17 cellular contexts compared by ENCODE assay signal in the genomic region with DNA sequence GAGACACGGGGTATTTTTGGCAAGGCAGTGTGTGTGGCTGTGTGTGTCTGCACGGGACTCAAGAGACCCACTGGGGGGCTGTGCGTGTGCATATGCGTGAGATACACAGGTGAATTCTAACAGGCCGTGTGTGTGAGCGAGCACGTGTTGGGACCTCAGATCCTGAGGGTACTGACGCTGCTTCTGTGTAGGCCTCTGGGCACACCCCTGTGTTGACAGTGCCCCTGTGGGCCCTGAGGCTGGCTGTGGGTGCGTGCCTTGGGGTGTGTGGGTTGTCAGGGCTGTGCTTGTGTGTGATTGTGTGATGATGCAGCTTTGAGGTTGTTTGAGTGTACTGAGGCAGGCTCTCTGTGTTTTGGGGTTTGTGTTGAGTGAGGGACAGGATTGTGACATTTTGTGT. TPM values are rescaled to one million over a fixed set of nuclear protein-coding genes. Genes with fewer than 3 reads are reported as not detected.
A peak's percentile ranks its signal among the peaks of the same experiment; 100 is the strongest.
DNase-seq lines count a peak whose midpoint lies in the region; ATAC-seq and TF ChIP-seq lines count a peak whose summit lies in the region.
"Had no signal": no experiment of that assay in that cellular context is flagged by ENCODE, and none has a peak within 500 bp of the region (broad histone marks: within the 10 kb centered on the region; RNA-seq: fewer than 3 reads in every experiment).

No MANE protein-coding gene starts in this region.

- H3K27me3 Mint-ChIP-seq in T-helper 2 cell treated with Interferon-gamma antibody and Interleukin-4, amounts not matched to agents 5 μg/mL and 100 μg/mL, for 36 hours (ENCODE audit: low read depth): no peaks in the 10 kb centered on the region
- peaks cover 0 to 8% (median 3%) of the 10 kb centered on the region in 3 donors for H3K27me3 Mint-ChIP-seq in CD14-positive monocyte (ENCODE audit: low read depth in 3 of 3)
- no peaks in the 10 kb centered on the region for H3K27me3 Mint-ChIP-seq in activated CD8-positive, alpha-beta T cell treated with anti-CD3 and anti-CD28 coated beads for 36 hours
- no peaks in the 10 kb centered on the region for H3K27me3 Mint-ChIP-seq in effector memory CD8-positive, alpha-beta T cell

- POLR2A ChIA-PET in activated CD8-positive, alpha-beta T cell treated with anti-CD3 and anti-CD28 coated beads for 36 hours (lab: Charles Lee): interaction anchor here (0.9 kb wide), 1 partner anchor 10 kb away, joined by 5 read pairs; no protein-coding TSS in a partner anchor

- peak overlapping the region; percentile 49 for H3K27ac Mint-ChIP-seq in T-helper 2 cell treated with Interferon-gamma antibody and Interleukin-4, amounts not matched to agents 5 μg/mL and 100 μg/mL, for 36 hours
- peak overlapping the region in 4 of 7 donors; percentile 0 to 63 (median 18) for H3K27ac Mint-ChIP-seq in CD14-positive monocyte
- H3K27ac Mint-ChIP-seq in activated CD8-positive, alpha-beta T cell treated with anti-CD3 and anti-CD28 coated beads for 36 hours: peak overlapping the region; percentile 70
- H3K27ac Mint-ChIP-seq in effector memory CD8-positive, alpha-beta T cell: peak overlapping the region; percentile 84 to 87

- H3K4me3 Mint-ChIP-seq in T-helper 2 cell treated with Interferon-gamma antibody and Interleukin-4, amounts not matched to agents 5 μg/mL and 100 μg/mL, for 36 hours: no peak overlapping the region
- H3K4me3 Mint-ChIP-seq in CD14-positive monocyte: no peak overlapping the region
- H3K4me3 Mint-ChIP-seq in activated CD8-positive, alpha-beta T cell treated with anti-CD3 and anti-CD28 coated beads for 36 hours: no peak overlapping the region
- H3K4me3 Mint-ChIP-seq in effector memory CD8-positive, alpha-beta T cell: no peak overlapping the region

- H3K36me3 Mint-ChIP-seq in T-helper 2 cell treated with Interferon-gamma antibody and Interleukin-4, amounts not matched to agents 5 μg/mL and 100 μg/mL, for 36 hours (ENCODE audit: low read depth): peaks cover 24% of the 10 kb centered on the region
- peaks cover 38 to 51% of the 10 kb centered on the region in 2 donors for H3K36me3 Mint-ChIP-seq in CD14-positive monocyte
- H3K36me3 Mint-ChIP-seq in activated CD8-positive, alpha-beta T cell treated with anti-CD3 and anti-CD28 coated beads for 36 hours (ENCODE audit: low read depth): peaks cover 22% of the 10 kb centered on the region
- H3K36me3 Mint-ChIP-seq in effector memory CD8-positive, alpha-beta T cell (ENCODE audit: insufficient read depth): peaks cover 11% of the 10 kb centered on the region

- H3K4me1 Mint-ChIP-seq in T-helper 2 cell treated with Interferon-gamma antibody and Interleukin-4, amounts not matched to agents 5 μg/mL and 100 μg/mL, for 36 hours (ENCODE audit: low read depth): peaks cover 5% of the 10 kb centered on the region
- peaks cover 19% of the 10 kb centered on the region for H3K4me1 Mint-ChIP-seq in CD14-positive monocyte
- peaks cover 7% of the 10 kb centered on the region for H3K4me1 Mint-ChIP-seq in activated CD8-positive, alpha-beta T cell treated with anti-CD3 and anti-CD28 coated beads for 36 hours (ENCODE audit: low read depth)
- H3K4me1 Mint-ChIP-seq in effector memory CD8-positive, alpha-beta T cell (ENCODE audit: low read depth in 2 of 2): peaks cover 0 to 9% of the 10 kb centered on the region in 2 donors

- intact Hi-C loops in CD14-positive monocyte (cut with micrococcal nuclease) (no loop called here), Right ventricle myocardium inferior (cut with DNase I) (no loop called here)
- intact Hi-C loops in activated CD8-positive, alpha-beta T cell treated with anti-CD3 and anti-CD28 coated beads for 36 hours (cut with micrococcal nuclease): no loop called here

- TF ChIP-seq CTCF in CD14-positive monocyte (IDR thresholded peaks at IDR 0.05): no peak
- no peak for TF ChIP-seq CTCF in activated CD8-positive, alpha-beta T cell treated with anti-CD3 and anti-CD28 coated beads for 36 hours (IDR thresholded peaks at IDR 0.05)

- DNase-seq in T-helper 2 cell treated with Interferon-gamma antibody and Interleukin-4, amounts not matched to agents 5 μg/mL and 100 μg/mL, for 36 hours (ENCODE audit: low spot score): no peak
- DNase-seq in T-helper 2 cell (no peak), CD14-positive monocyte (ENCODE audit: low spot score) (no peak), EL (no peak), Right ventricle myocardium inferior (ENCODE audit: missing footprints) (no peak)
- DNase-seq in activated CD8-positive, alpha-beta T cell treated with anti-CD3 and anti-CD28 coated beads for 36 hours: no peak
- no peak for DNase-seq in effector memory CD8-positive, alpha-beta T cell
- DNase-seq: Calu3, DMS79 treated with DMSO at 0.1 percent for 48 hours, GDM1, HCEC 1CT, Kasumi-1, NCI-H1105 treated with DMSO at 0.1 percent for 48 hours, NCI-H187 treated with DMSO at 0.1 percent for 48 hours, NCI-H82 had no signal

- CTCF ChIA-PET in activated CD8-positive, alpha-beta T cell treated with anti-CD3 and anti-CD28 coated beads for 36 hours (lab: Charles Lee): no interaction called here

- no peaks in the 10 kb centered on the region for H3K9me3 Mint-ChIP-seq in T-helper 2 cell treated with Interferon-gamma antibody and Interleukin-4, amounts not matched to agents 5 μg/mL and 100 μg/mL, for 36 hours
- no peaks in the 10 kb centered on the region for H3K9me3 Mint-ChIP-seq in CD14-positive monocyte
- no peaks in the 10 kb centered on the region for H3K9me3 Mint-ChIP-seq in activated CD8-positive, alpha-beta T cell treated with anti-CD3 and anti-CD28 coated beads for 36 hours
- no peaks in the 10 kb centered on the region for H3K9me3 Mint-ChIP-seq in effector memory CD8-positive, alpha-beta T cell

- ATAC-seq in activated CD8-positive, alpha-beta T cell treated with anti-CD3 and anti-CD28 coated beads for 36 hours: no peak
- no peak for ATAC-seq in effector memory CD8-positive, alpha-beta T cell (replicated peaks)
- no peak for ATAC-seq in HG03460 (IDR thresholded peaks at IDR 0.05; ENCODE audit: unreplicated experiment)
- ATAC-seq in Right ventricle myocardium inferior: no peak
- ATAC-seq: Panc1 had no signal

RNA-seq across cellular contexts. Expression of gene FOXP3, which starts 13.9 kb away (rescaled TPM):
- polyA plus RNA-seq in CD14-positive monocyte: under 1 TPM in 1 of 2 donors, not detected in 1; 0.10 TPM
- total RNA-seq in activated CD8-positive, alpha-beta T cell treated with anti-CD3 and anti-CD28 coated beads for 36 hours: 10 to 100 TPM; 22.3 to 23.5 TPM
- total RNA-seq in Right ventricle myocardium inferior: not detected

RNA-seq across cellular contexts. Expression of gene CCDC22, which starts 15.3 kb away (rescaled TPM):
- polyA plus RNA-seq in CD14-positive monocyte: 10 to 100 TPM; 36.2 to 36.3 TPM
- total RNA-seq in activated CD8-positive, alpha-beta T cell treated with anti-CD3 and anti-CD28 coated beads for 36 hours: 10 to 100 TPM; 27.4 to 29.9 TPM
- 10.8 TPM for total RNA-seq in Right ventricle myocardium inferior

RNA-seq across cellular contexts. Expression of gene CACNA1F, which starts 17.4 kb away (rescaled TPM):
- polyA plus RNA-seq in CD14-positive monocyte: not detected
- total RNA-seq in activated CD8-positive, alpha-beta T cell treated with anti-CD3 and anti-CD28 coated beads for 36 hours: 1 to 10 TPM in 1 of 2 experiments, under 1 TPM in 1; 0.90 to 1.1 TPM
- total RNA-seq in Right ventricle myocardium inferior: not detected
- total RNA-seq: Calu3 had no signal

RNA-seq across cellular contexts. Expression of gene PPP1R3F, which starts 19.0 kb away (rescaled TPM):
- 1 to 10 TPM in 1 of 2 donors, under 1 TPM in 1; 0.47 to 1.6 TPM for polyA plus RNA-seq in CD14-positive monocyte
- 1 to 10 TPM; 4.8 to 5.4 TPM for total RNA-seq in activated CD8-positive, alpha-beta T cell treated with anti-CD3 and anti-CD28 coated beads for 36 hours
- total RNA-seq in Right ventricle myocardium inferior: 19.5 TPM

RNA-seq across cellular contexts. Expression of gene SYP, which starts 50.6 kb away (rescaled TPM):
- under 1 TPM; 0.27 to 0.68 TPM for polyA plus RNA-seq in CD14-positive monocyte
- total RNA-seq in activated CD8-positive, alpha-beta T cell treated with anti-CD3 and anti-CD28 coated beads for 36 hours: 10 to 100 TPM; 10.2 to 11.4 TPM
- 1.8 TPM for total RNA-seq in Right ventricle myocardium inferior

Comparison
In these comparisons a context has a peak if more than half of its experiments do, and no peak if none do; other contexts are left out.
1. H3K27ac Mint-ChIP-seq: peak in every context shown above with its lines; median percentile 86 in effector memory CD8-positive, alpha-beta T cell; 70 in activated CD8-positive, alpha-beta T cell treated with anti-CD3 and anti-CD28 coated beads for 36 hours; 49 in T-helper 2 cell treated with Interferon-gamma antibody and Interleukin-4, amounts not matched to agents 5 μg/mL and 100 μg/mL, for 36 hours; 18 in CD14-positive monocyte.
2. RNA of gene FOXP3, which starts 13.9 kb away (total RNA-seq): 22.3 to 23.5 TPM in activated CD8-positive, alpha-beta T cell treated with anti-CD3 and anti-CD28 coated beads for 36 hours; not detected in Right ventricle myocardium inferior (single experiment); every median in the first group is over 10 times any median in the second.